8 cellular contexts compared by ENCODE assay signal in the genomic region with DNA sequence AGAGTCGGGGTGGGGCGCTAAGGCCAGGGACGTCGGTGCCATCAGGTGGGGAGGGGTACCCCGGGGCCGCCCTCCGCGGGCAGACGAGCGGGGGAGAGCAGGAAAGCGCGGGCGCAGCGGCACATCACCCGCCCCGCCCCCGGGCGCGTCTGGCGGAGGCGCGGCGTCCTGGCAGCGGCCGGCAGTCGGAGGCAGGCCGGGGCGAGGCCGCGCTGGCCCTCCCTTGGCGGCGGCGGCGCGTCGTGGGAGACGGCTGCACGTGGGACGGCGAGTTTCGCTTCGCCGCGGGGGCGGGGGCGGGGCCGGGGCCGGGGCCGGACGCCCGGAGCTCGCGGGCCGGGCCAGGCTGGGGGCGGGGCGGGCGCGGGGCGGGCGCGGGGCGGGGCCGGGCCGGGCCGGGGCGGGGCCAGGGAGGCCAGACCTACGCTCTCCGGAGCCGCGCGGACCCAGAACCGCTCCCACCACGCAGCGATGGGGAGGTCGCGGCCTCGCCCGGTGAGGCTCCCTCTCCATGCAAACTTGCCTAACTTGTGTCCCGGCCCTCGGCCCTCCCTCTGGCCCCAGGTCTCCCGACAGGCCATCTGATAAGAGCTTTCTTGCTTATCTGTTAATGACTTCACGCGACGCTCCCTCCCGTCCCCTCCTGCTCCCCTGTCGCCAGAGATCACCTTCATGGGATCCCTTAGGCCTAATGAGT. TPM values are rescaled to one million over a fixed set of nuclear protein-coding genes. Genes with fewer than 3 reads are reported as not detected.
DNase-seq lines count a peak whose midpoint lies in the region; ATAC-seq, FAIRE-seq and TF ChIP-seq lines count a peak whose summit lies in the region.

No MANE protein-coding gene starts in this region.

- RAD21 ChIA-PET in GM12878 (lab: Charles Lee; ENCODE audit: unreplicated experiment): interaction anchor here (1.0 to 1.2 kb wide), 2 partner anchors 12 to 207 kb away, joined by 4 to 6 read pairs; no protein-coding TSS in a partner anchor

- TF ChIP-seq EP300 in GM12878 (IDR thresholded peaks at IDR 0.05; ENCODE audit: borderline replicate concordance in 1 of 2, control insufficient read depth in 1 of 2, low read depth in 2 of 2, low read length in 2 of 2): no peak

- H3K27me3 Mint-ChIP-seq in T-helper 2 cell treated with Interferon-gamma antibody and Interleukin-4, amounts not matched to agents 5 μg/mL and 100 μg/mL, for 36 hours (ENCODE audit: low read depth): no peaks in the 10 kb centered on the region

- CTCF ChIA-PET in GM12878 (lab: Yijun Ruan, JAX): interaction anchor here (1.0 to 2.2 kb wide), 8 partner anchors 11 to 48 kb away, joined by 3 to 18 read pairs (median 7); partner anchors contain the start of gene ITPR3

- H3K9me3 Mint-ChIP-seq in T-helper 2 cell treated with Interferon-gamma antibody and Interleukin-4, amounts not matched to agents 5 μg/mL and 100 μg/mL, for 36 hours: no peaks in the 10 kb centered on the region

- H3K9me3 ChIP-seq in GM12878 (replicated peaks; ENCODE audit: control insufficient read depth, insufficient read depth, low read length): no peaks in the 10 kb centered on the region
- H3K9me3 ChIP-seq in gastrocnemius medialis: no peaks in the 10 kb centered on the region

- TF ChIP-seq POLR2A in GM12878 (IDR thresholded peaks at IDR 0.05; ENCODE audit: low read depth, low read length) (0 out of 2 replicates have a peak, but pooled peaks have one; percentile 38), gastrocnemius medialis (IDR thresholded peaks at IDR 0.05) (peak in 1 of 2 donors; percentile 9)

- H3K4me3 Mint-ChIP-seq in T-helper 2 cell treated with Interferon-gamma antibody and Interleukin-4, amounts not matched to agents 5 μg/mL and 100 μg/mL, for 36 hours: peak overlapping the region; percentile 70

- peaks cover 19% of the 10 kb centered on the region for H3K36me3 Mint-ChIP-seq in T-helper 2 cell treated with Interferon-gamma antibody and Interleukin-4, amounts not matched to agents 5 μg/mL and 100 μg/mL, for 36 hours (ENCODE audit: low read depth)

- H3K9ac ChIP-seq in GM12878 (ENCODE audit: control insufficient read depth, insufficient read depth, low read length): no peak overlapping the region

- peaks cover 16% of the 10 kb centered on the region for H4K20me1 ChIP-seq in GM12878 (ENCODE audit: control insufficient read depth, insufficient read depth)

- H3K4me1 Mint-ChIP-seq in T-helper 2 cell treated with Interferon-gamma antibody and Interleukin-4, amounts not matched to agents 5 μg/mL and 100 μg/mL, for 36 hours (ENCODE audit: low read depth): peaks cover 37% of the 10 kb centered on the region

- in situ Hi-C loops in GM12878 (cut with MboI) (no loop called here), gastrocnemius medialis (cut with MboI; ENCODE audit: low sequenced_read_pairs in 4 of 4) (loop anchor here in 1 of 4 donors (10.0 kb wide), 1 partner anchor 49 kb away; the partner anchor contains the start of gene BAK1)

- WGBS in GM12878 (ENCODE audit: insufficient coverage, insufficient replicate concordance, low lambda C conversion rate, missing lambda C conversion rate): 10% methylated on average over 32 of the region's 86 CpGs

- POLR2A ChIA-PET in GM12878 (lab: Charles Lee): interaction anchor here (0.6 to 0.7 kb wide), 2 partner anchors 37 to 70 kb away, joined by 3 read pairs; no protein-coding TSS in a partner anchor

- H3K4me3 ChIP-seq in AG10803 (ENCODE audit: low read length) (peak overlapping the region; percentile 67), GM12878 (peak overlapping the region; percentile 70), iPS-11a (ENCODE audit: low read depth, low read length) (peak overlapping the region; percentile 69), gastrocnemius medialis (peak overlapping the region; percentile 51 to 78 (median 54))

- H3K4me1 ChIP-seq in GM12878 (ENCODE audit: control insufficient read depth, insufficient read depth, low read length) (peaks cover 12% of the 10 kb centered on the region), gastrocnemius medialis (peaks cover 13 to 20% of the 10 kb centered on the region in 2 donors)

- H3K27ac Mint-ChIP-seq in T-helper 2 cell treated with Interferon-gamma antibody and Interleukin-4, amounts not matched to agents 5 μg/mL and 100 μg/mL, for 36 hours: peak overlapping the region; percentile 51

- SMC1A ChIA-PET in GM12878 (lab: Charles Lee; ENCODE audit: uncharacterized antibody, unreplicated experiment): interaction anchor here (0.8 to 1.6 kb wide), 4 partner anchors 10 to 52 kb away, joined by 3 to 4 read pairs (median 3); no protein-coding TSS in a partner anchor

- DNase-seq in AG10803 (ENCODE audit: low read depth) (peak; percentile 63), HUDEP-2 (lab: John Stamatoyannopoulos, UW; ENCODE audit: unreplicated experiment in 76 of 76) (peak in 50 of 76 experiments; percentile 21 to 75 (median 48)), GM12878 (ENCODE audit: low read depth, low spot score) (no peak), gastrocnemius medialis (peak; percentile 27 to 61)
- peak; percentile 72 for DNase-seq in T-helper 2 cell treated with Interferon-gamma antibody and Interleukin-4, amounts not matched to agents 5 μg/mL and 100 μg/mL, for 36 hours (ENCODE audit: low spot score)

- no peak for TF ChIP-seq RAD21 in GM12878 (IDR thresholded peaks at IDR 0.05; ENCODE audit: insufficient read depth, low read depth, low read length)

- ATAC-seq in GM19043 (IDR thresholded peaks at IDR 0.05; ENCODE audit: low read depth, unreplicated experiment): peak; percentile 46
- ATAC-seq in GM12878: peak; percentile 85
- peak; percentile 79 to 87 for ATAC-seq in gastrocnemius medialis
- no peak for ATAC-seq in GM18873 (IDR thresholded peaks at IDR 0.05; ENCODE audit: low FRiP score, unreplicated experiment)

- TF ChIP-seq CTCF in AG10803 (conservative IDR thresholded peaks at IDR 0.05; ENCODE audit: low read length) (no peak), GM12878 (IDR thresholded peaks at IDR 0.05 in 2 of 3, conservative IDR thresholded peaks at IDR 0.05 in 1 of 3; ENCODE audit: control insufficient read depth in 2 of 3, extremely low read depth in 1 of 3, insufficient read depth in 1 of 3, low read depth in 3 of 3, low read length in 3 of 3) (no peak), gastrocnemius medialis (IDR thresholded peaks at IDR 0.05 in 4 of 5, conservative IDR thresholded peaks at IDR 0.05 in 1 of 5) (no peak)

- H3K27ac ChIP-seq in GM12878 (ENCODE audit: control insufficient read depth, insufficient read depth) (no peak overlapping the region), gastrocnemius medialis (peak overlapping the region; percentile 12 to 59 (median 41))

- BruUV-seq in GM12878 (replicated peaks; lab: Mats Ljungman, UMichigan): no TSS peak

- FAIRE-seq in GM12878 (lab: Jason Lieb, UNC): no peak

- peak overlapping the region; percentile 13 for H2AFZ ChIP-seq in GM12878 (ENCODE audit: control insufficient read depth, low read depth, low read length)

- H3K36me3 ChIP-seq in GM12878 (ENCODE audit: control insufficient read depth in 2 of 2, insufficient read depth in 2 of 2, low read length in 1 of 2) (no peaks in the 10 kb centered on the region; a peak in 3 of 4 replicates), gastrocnemius medialis (no peaks in the 10 kb centered on the region)

- intact Hi-C loops in GM12878 (cut with micrococcal nuclease; ENCODE audit: unreplicated experiment) (loop anchor here (2.0 kb wide), 1 partner anchor 49 kb away; no protein-coding TSS in a partner anchor), gastrocnemius medialis (cut with DNase I; ENCODE audit: low total_unique reads) (loop anchor here (1.0 to 5.0 kb wide), 3 partner anchors 44 to 154 kb away; partner anchors contain the start of gene LEMD2)

- no peaks in the 10 kb centered on the region for H3K27me3 ChIP-seq in GM12878 (replicated peaks in 1 of 2; ENCODE audit: control insufficient read depth in 2 of 2, insufficient read depth in 2 of 2, low read length in 1 of 2)
- H3K27me3 ChIP-seq in gastrocnemius medialis: no peaks in the 10 kb centered on the region

- peaks cover 13% of the 10 kb centered on the region for H3K79me2 ChIP-seq in GM12878 (ENCODE audit: control insufficient read depth, insufficient read depth, low read length)

- H3K4me2 ChIP-seq in GM12878 (ENCODE audit: control insufficient read depth, insufficient read depth): peak overlapping the region; percentile 87

RNA-seq across cellular contexts. Expression of gene ITPR3, which starts 12.5 kb away (rescaled TPM):
- 77.4 and 90.2 TPM in 2 replicates for total RNA-seq in GM12878 (2013; cell fraction: nucleolus; rRNA removed)
- total RNA-seq in GM12878 (2014; rRNA removed) (12.7 and 15.4 TPM in 2 replicates), GM12878 (2014; rRNA removed; fragmentation: Illumina TruSeq; extraction: Trizol) (7.6 and 8.3 TPM in 2 replicates), GM12878 (2021) (30.3 and 34.0 TPM in 2 replicates), gastrocnemius medialis (1 to 10 TPM; 1.9 to 6.8 (median 4.2) TPM)
- polyA plus RNA-seq in GM12878 (2011; ENCODE audit: low read depth): 7.4 TPM
- polyA plus RNA-seq in GM12878 (2011; rRNA removed) (7.2 and 15.6 TPM in 2 replicates), GM12878 (2014; fragmentation: Illumina TruSeq; extraction: Trizol) (6.7 and 14.6 TPM in 2 replicates), GM12878 (2014; fragmentation: Nextera tagmentation; extraction: Ambion mirVana) (under 1 TPM; 0.32 to 0.44 TPM), GM12878 (2014; rRNA removed) (23.0 and 27.0 TPM in 2 replicates), GM12878 (2016; fragmentation: Nextera tagmentation; extraction: Ambion mirVana) (1 to 10 TPM; 8.9 to 9.1 TPM)
- polyA plus RNA-seq in GM12878 (2011; cell fraction: cytosol; rRNA removed): 16.7 and 18.8 TPM in 2 replicates
- polyA plus RNA-seq in GM12878 (2011; cell fraction: nucleus; rRNA removed): 202 and 205 TPM in 2 replicates
- 13.1 and 19.2 TPM in 2 replicates for polyA plus RNA-seq in GM12878 (2012)
- 27.9 and 34.0 TPM in 2 replicates for polyA minus RNA-seq in GM12878 (2011; rRNA and poly(A)+ RNA removed)
- polyA minus RNA-seq in GM12878 (2011; cell fraction: cytosol; rRNA and poly(A)+ RNA removed): 12.8 and 14.2 TPM in 2 replicates
- polyA minus RNA-seq in GM12878 (2011; cell fraction: nucleus; rRNA and poly(A)+ RNA removed): 43.2 and 61.9 TPM in 2 replicates

RNA-seq across cellular contexts. Expression of gene BAK1, which starts 53.5 kb away (rescaled TPM):
- 12.7 and 16.3 TPM in 2 replicates for total RNA-seq in GM12878 (2013; cell fraction: nucleolus; rRNA removed)
- total RNA-seq in GM12878 (2014; rRNA removed): 9.3 and 9.4 TPM in 2 replicates
- total RNA-seq in GM12878 (2014; rRNA removed; fragmentation: Illumina TruSeq; extraction: Trizol): 23.9 and 26.6 TPM in 2 replicates
- 36.7 and 37.6 TPM in 2 replicates for total RNA-seq in GM12878 (2021)
- polyA plus RNA-seq in GM12878 (2011; ENCODE audit: low read depth): 13.2 TPM
- polyA plus RNA-seq in GM12878 (2011; rRNA removed): 18.1 and 31.0 TPM in 2 replicates
- 45.3 and 55.6 TPM in 2 replicates for polyA plus RNA-seq in GM12878 (2011; cell fraction: cytosol; rRNA removed)
- 32.2 and 33.3 TPM in 2 replicates for polyA plus RNA-seq in GM12878 (2011; cell fraction: nucleus; rRNA removed)
- polyA plus RNA-seq in GM12878 (2012): 25.8 and 26.9 TPM in 2 replicates
- polyA plus RNA-seq in GM12878 (2014; fragmentation: Illumina TruSeq; extraction: Trizol): 14.4 and 28.2 TPM in 2 replicates
- 10 to 100 TPM in 1 of 2 experiments, 1 to 10 TPM in 1; 6.3 to 13.0 TPM for polyA plus RNA-seq in GM12878 (2014; fragmentation: Nextera tagmentation; extraction: Ambion mirVana)
- 38.1 and 44.5 TPM in 2 replicates for polyA plus RNA-seq in GM12878 (2014; rRNA removed)
- polyA plus RNA-seq in GM12878 (2016; fragmentation: Nextera tagmentation; extraction: Ambion mirVana): 10 to 100 TPM; 65.7 to 65.8 TPM
- polyA minus RNA-seq in GM12878 (2011; rRNA and poly(A)+ RNA removed): 26.0 and 47.5 TPM in 2 replicates
- 18.6 and 19.3 TPM in 2 replicates for polyA minus RNA-seq in GM12878 (2011; cell fraction: cytosol; rRNA and poly(A)+ RNA removed)
- 8.0 and 12.3 TPM in 2 replicates for polyA minus RNA-seq in GM12878 (2011; cell fraction: nucleus; rRNA and poly(A)+ RNA removed)
- total RNA-seq in gastrocnemius medialis: 10 to 100 TPM in 1 of 4 donors, 1 to 10 TPM in 3; 5.8 to 11.7 (median 8.2) TPM
